In the genomic region with DNA sequence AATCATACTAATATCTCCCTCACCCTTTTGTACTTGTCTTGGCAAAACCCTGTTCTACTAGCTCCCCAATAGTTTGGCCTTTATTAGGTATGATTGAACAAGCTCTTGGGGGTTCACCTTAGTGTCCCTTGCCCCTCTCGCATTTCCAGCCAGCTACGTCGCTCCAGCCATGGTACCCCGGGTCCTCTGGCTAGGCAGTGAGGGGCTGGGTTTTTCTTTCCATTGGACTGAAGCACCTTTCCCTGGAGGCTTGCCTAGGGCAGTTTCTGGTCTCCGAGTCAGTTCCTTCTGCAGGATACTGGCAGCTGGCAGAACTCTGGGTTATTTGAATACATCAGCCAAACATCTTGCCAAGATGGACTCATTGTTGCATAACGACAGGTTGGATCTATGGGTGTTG, we compare ENCODE assay signal across 7 cellular contexts.
DNase-seq lines count a peak whose midpoint lies in the region; ATAC-seq and TF ChIP-seq lines count a peak whose summit lies in the region.
"Not testable (repeated sequence)": the region's sequence is repeated elsewhere in the genome, so short reads cannot be mapped to it uniquely, and the experiment has no call there.

No MANE protein-coding gene starts in this region.

- H3K4me3 Mint-ChIP-seq in T-cell (peak overlapping the region in 2 of 3 donors; percentile 50 to 65), natural killer cell (peak overlapping the region; percentile 31), type B pancreatic cell (peak overlapping the region; percentile 77)
- H3K4me3 Mint-ChIP-seq in activated naive CD4-positive, alpha-beta T cell treated with anti-CD3 and anti-CD28 coated beads, Interleukin-2, amount 10 ng/mL, durations not matched to agents 7 days and 5 days: not testable (repeated sequence)

- H2AFZ ChIP-seq in mammary epithelial cell (ENCODE audit: low read depth, low read length): not testable (repeated sequence)

- BruUV-seq in mammary epithelial cell (replicated peaks; lab: Mats Ljungman, UMichigan): not testable (repeated sequence)

- in situ Hi-C loops in mammary epithelial cell (cut with MboI; ENCODE audit: low sequenced_read_pairs in 2 of 2): not testable (repeated sequence)

- H3K4me1 Mint-ChIP-seq in T-cell: peaks cover 5 to 21% (median 12%) of the 10 kb centered on the region in 3 donors
- H3K4me1 Mint-ChIP-seq in activated naive CD4-positive, alpha-beta T cell treated with anti-CD3 and anti-CD28 coated beads, Interleukin-2, amount 10 ng/mL, durations not matched to agents 7 days and 5 days: peaks cover 14% of the 10 kb centered on the region
- H3K4me1 Mint-ChIP-seq in natural killer cell; type B pancreatic cell (ENCODE audit: unreplicated experiment): not testable (repeated sequence)

- DNase-seq in ELF-1 (ENCODE audit: low read depth, low spot score): peak; percentile 1
- DNase-seq in T-cell; activated naive CD4-positive, alpha-beta T cell treated with anti-CD3 and anti-CD28 coated beads, Interleukin-2, amount 10 ng/mL, durations not matched to agents 7 days and 5 days; esophagus squamous epithelium (lab: John Stamatoyannopoulos, UW); natural killer cell; type B pancreatic cell (ENCODE audit: extremely low spot score, unreplicated experiment): not testable (repeated sequence)
- peak; percentile 13 for DNase-seq in mammary epithelial cell

- not testable (repeated sequence) for H3K27me3 Mint-ChIP-seq in T-cell; activated naive CD4-positive, alpha-beta T cell treated with anti-CD3 and anti-CD28 coated beads, Interleukin-2, amount 10 ng/mL, durations not matched to agents 7 days and 5 days; natural killer cell (ENCODE audit: low read depth in 2 of 2); type B pancreatic cell

- TF ChIP-seq CTCF in mammary epithelial cell (conservative IDR thresholded peaks at IDR 0.05 in 1 of 2, IDR thresholded peaks at IDR 0.05 in 1 of 2; ENCODE audit: extremely low read depth in 1 of 2, insufficient read depth in 1 of 2, low read depth in 1 of 2, low read length in 2 of 2); esophagus squamous epithelium (IDR thresholded peaks at IDR 0.05); natural killer cell (IDR thresholded peaks at IDR 0.05); type B pancreatic cell (conservative IDR thresholded peaks at IDR 0.05): not testable (repeated sequence)

- not testable (repeated sequence) for H3K36me3 ChIP-seq in mammary epithelial cell (ENCODE audit: insufficient read depth, low read length); esophagus squamous epithelium

- H3K9me3 ChIP-seq in mammary epithelial cell (replicated peaks; ENCODE audit: insufficient read depth, low read length); esophagus squamous epithelium: not testable (repeated sequence)

- dilution Hi-C loops in mammary epithelial cell (cut with HindIII; ENCODE audit: low sequenced_read_pairs): not testable (repeated sequence)

- POLR2A ChIA-PET in T-cell (lab: Charles Lee): not testable (repeated sequence)

- intact Hi-C loops in mammary epithelial cell (cut with micrococcal nuclease); esophagus squamous epithelium (cut with DNase I); natural killer cell (cut with micrococcal nuclease): not testable (repeated sequence)

- not testable (repeated sequence) for H3K27me3 ChIP-seq in mammary epithelial cell (ENCODE audit: insufficient read depth, low read length); esophagus squamous epithelium

- not testable (repeated sequence) for H3K36me3 Mint-ChIP-seq in T-cell; activated naive CD4-positive, alpha-beta T cell treated with anti-CD3 and anti-CD28 coated beads, Interleukin-2, amount 10 ng/mL, durations not matched to agents 7 days and 5 days; natural killer cell; type B pancreatic cell

- CTCF ChIA-PET in T-cell (lab: Charles Lee); activated naive CD4-positive, alpha-beta T cell treated with anti-CD3 and anti-CD28 coated beads, Interleukin-2, amount 10 ng/mL, durations not matched to agents 7 days and 5 days (lab: Charles Lee); mammary epithelial cell (lab: Charles Lee; ENCODE audit: low non-redundant PET): not testable (repeated sequence)

- H3K4me1 ChIP-seq in mammary epithelial cell (ENCODE audit: insufficient read depth, low read length); esophagus squamous epithelium: not testable (repeated sequence)

- H3K4me3 ChIP-seq in mammary epithelial cell (replicated peaks in 1 of 3; ENCODE audit: insufficient read depth in 1 of 3, low read depth in 2 of 3, low read length in 3 of 3): peak overlapping the region in 1 of 3 experiments; percentile 20
- peak overlapping the region in 1 of 4 donors; percentile 23 for H3K4me3 ChIP-seq in esophagus squamous epithelium

- H3K9me3 Mint-ChIP-seq in T-cell; activated naive CD4-positive, alpha-beta T cell treated with anti-CD3 and anti-CD28 coated beads, Interleukin-2, amount 10 ng/mL, durations not matched to agents 7 days and 5 days; natural killer cell; type B pancreatic cell: not testable (repeated sequence)

- H3K79me2 ChIP-seq in mammary epithelial cell (ENCODE audit: insufficient read depth, low read length): peaks cover 13% of the 10 kb centered on the region

- 31% methylated on average over 5 of the region's 6 CpGs for WGBS in mammary epithelial cell (ENCODE audit: low coverage, missing lambda C conversion rate)
- WGBS in esophagus squamous epithelium, 2 donors: 18 to 38% methylated on average over 3 of the region's 6 CpGs

- not testable (repeated sequence) for TF ChIP-seq POLR2A in esophagus squamous epithelium (IDR thresholded peaks at IDR 0.05)

- not testable (repeated sequence) for H4K20me1 ChIP-seq in mammary epithelial cell (ENCODE audit: insufficient read depth, low read length)

- H3K9ac ChIP-seq in mammary epithelial cell (ENCODE audit: insufficient read depth, low read length): not testable (repeated sequence)

- H3K4me2 ChIP-seq in mammary epithelial cell (ENCODE audit: insufficient read depth, low read depth, low read length): peak overlapping the region; percentile 54

- H3K27ac ChIP-seq in mammary epithelial cell (ENCODE audit: insufficient read depth, low read depth, low read length) (peak overlapping the region; percentile 62), esophagus squamous epithelium (peak overlapping the region; percentile 58 to 84 (median 74))

- H3K27ac Mint-ChIP-seq in T-cell: peak overlapping the region in 1 of 2 donors; percentile 58
- peak overlapping the region; percentile 24 for H3K27ac Mint-ChIP-seq in activated naive CD4-positive, alpha-beta T cell treated with anti-CD3 and anti-CD28 coated beads, Interleukin-2, amount 10 ng/mL, durations not matched to agents 7 days and 5 days
- H3K27ac Mint-ChIP-seq in natural killer cell: peak overlapping the region; percentile 38 to 78
- H3K27ac Mint-ChIP-seq in type B pancreatic cell: peak overlapping the region; percentile 87

- ATAC-seq in T-cell (replicated peaks in 1 of 4); natural killer cell: not testable (repeated sequence)
